ENCODE assay signal across 8 cellular contexts in genomic region chr3:111493276-111493675, GRCh38.
"Had no signal": no experiment of that assay in that cellular context is flagged by ENCODE, and none has a peak within 500 bp of the region (broad histone marks: within the 10 kb centered on the region; RNA-seq: fewer than 3 reads in every experiment).

No MANE protein-coding gene starts in this region.

- FAIRE-seq: G401.6, GM12878, GM12891, GM12892, GM18507, GM19239 had no signal

- DNase-seq: GDM1, GF-D8 had no signal

- ATAC-seq: GM12878 had no signal

- H3K4me3 ChIP-seq: GM12878 had no signal
